36 cellular contexts compared by ENCODE assay signal in the genomic region with DNA sequence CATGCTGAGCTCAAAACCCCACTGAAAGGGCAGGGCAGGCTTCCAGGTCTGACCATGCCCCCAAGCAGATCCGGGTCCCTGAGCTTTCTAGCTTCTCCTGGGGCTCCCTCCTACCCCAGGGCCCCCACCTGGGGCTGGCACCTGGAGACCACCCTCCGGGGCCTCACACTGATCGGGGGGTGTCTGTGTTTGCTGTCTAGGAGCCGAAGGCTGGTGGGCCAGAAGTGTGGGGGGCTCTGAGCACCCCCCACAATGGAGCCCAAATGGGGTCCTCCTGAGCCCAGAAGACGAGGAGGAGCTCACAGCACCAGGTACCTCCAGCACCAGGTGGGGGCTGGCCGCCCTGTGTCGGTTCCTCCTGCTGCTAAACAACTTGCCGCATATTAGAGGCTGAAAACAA. TPM values are rescaled to one million over a fixed set of nuclear protein-coding genes. Genes with fewer than 3 reads are reported as not detected.
"Had no signal": no experiment of that assay in that cellular context is flagged by ENCODE, and none has a peak within 500 bp of the region (broad histone marks: within the 10 kb centered on the region; RNA-seq: fewer than 3 reads in every experiment).

No MANE protein-coding gene starts in this region.

- H3K27me3 ChIP-seq: MG63 had no signal

- H3K36me3 ChIP-seq: MG63 had no signal

- H3K4me3 ChIP-seq: MG63 had no signal

- H3K4me2 ChIP-seq: KMS-11 had no signal

- H3K9me3 ChIP-seq: MG63 had no signal

- H3K27ac ChIP-seq: KMS-11 had no signal

- H3K9ac ChIP-seq: KMS-11 had no signal

- DNase-seq: Karpas-422, Kasumi-1, MG63, MM.1S, NCI-H1048, NCI-H1092, NCI-H1092 treated with DMSO at 0.1 percent for 48 hours, NCI-H1105, NCI-H1105 treated with DMSO at 0.1 percent for 48 hours, NCI-H1417, NCI-H1417 treated with DMSO at 0.1 percent for 48 hours, NCI-H1436, NCI-H1436 treated with DMSO at 0.1 percent for 48 hours, NCI-H146, NCI-H1694, NCI-H1694 treated with DMSO at 0.1 percent for 48 hours, NCI-H187, NCI-H187 treated with DMSO at 0.1 percent for 48 hours, NCI-H1930, NCI-H2029, NCI-H2029 treated with DMSO at 0.1 percent for 48 hours, NCI-H2081, NCI-H2081 treated with DMSO at 0.1 percent for 48 hours, NCI-H2107, NCI-H2171, NCI-H2171 treated with DMSO at 0.1 percent for 48 hours, NCI-H2227 treated with DMSO at 0.1 percent for 48 hours, NCI-H226, NCI-H345, NCI-H446, NCI-H446 treated with DMSO at 0.1 percent for 48 hours, NCI-H510A had no signal

RNA-seq across cellular contexts. Expression of a gene that starts 39.8 kb away (rescaled TPM):
- total RNA-seq: LHCN-M2, M059J, MCF 10A had no signal

RNA-seq across cellular contexts. Expression of a gene that starts 47.5 kb away (rescaled TPM):
- total RNA-seq: LHCN-M2 had no signal
